Comparison of ENCODE assay signal across 8 cellular contexts in genomic region chr11:122696662-122697061, GRCh38. TPM values are rescaled to one million over a fixed set of nuclear protein-coding genes. Genes with fewer than 3 reads are reported as not detected.
A peak's percentile ranks its signal among the peaks of the same experiment; 100 is the strongest.
DNase-seq lines count a peak whose midpoint lies in the region; ATAC-seq and TF ChIP-seq lines count a peak whose summit lies in the region.

No MANE protein-coding gene starts in this region.

- CTCF ChIA-PET in activated CD8-positive, alpha-beta memory T cell treated with anti-CD3 and anti-CD28 coated beads, Interleukin-2, amount 10 ng/mL, durations not matched to agents 7 days and 5 days (lab: Charles Lee) = interaction anchor here (0.8 to 8.2 kb wide), 16 partner anchors 13 to 68 kb away, joined by 3 to 58 read pairs (median 5); partner anchors contain the start of gene UBASH3B

- H3K9me3 ChIP-seq in spleen (no peaks in the 10 kb centered on the region), body of pancreas (no peaks in the 10 kb centered on the region)

- intact Hi-C loops in spleen (cut with DNase I; ENCODE audit: low total_unique reads) = no loop called here
- intact Hi-C loops in body of pancreas (cut with DNase I) = no loop called here

- H3K4me3 ChIP-seq in GM12865 (ENCODE audit: low read depth, low read length) = no peak overlapping the region
- peak overlapping the region in 1 of 8 donors; percentile 45 for H3K4me3 ChIP-seq in spleen
- H3K4me3 ChIP-seq in body of pancreas = no peak overlapping the region

- peaks cover 41 to 100% (median 77%) of the 10 kb centered on the region in 6 donors for H3K4me1 ChIP-seq in spleen
- no peaks in the 10 kb centered on the region for H3K4me1 ChIP-seq in body of pancreas

- no peaks in the 10 kb centered on the region for H3K9me3 Mint-ChIP-seq in activated CD8-positive, alpha-beta memory T cell treated with anti-CD3 and anti-CD28 coated beads, Interleukin-2, amount 10 ng/mL, durations not matched to agents 7 days and 5 days (ENCODE audit: low read depth)

- no peaks in the 10 kb centered on the region for H3K27me3 Mint-ChIP-seq in activated CD8-positive, alpha-beta memory T cell treated with anti-CD3 and anti-CD28 coated beads, Interleukin-2, amount 10 ng/mL, durations not matched to agents 7 days and 5 days

- 17 to 55% (median 25%) methylated on average over 11 of the region's 11 CpGs for WGBS in spleen, 5 donors
- WGBS in body of pancreas, 2 donors = 33 to 39% methylated on average over 11 of the region's 11 CpGs

- H3K36me3 Mint-ChIP-seq in activated CD8-positive, alpha-beta memory T cell treated with anti-CD3 and anti-CD28 coated beads, Interleukin-2, amount 10 ng/mL, durations not matched to agents 7 days and 5 days = peaks cover 22% of the 10 kb centered on the region

- peaks cover 66% of the 10 kb centered on the region for H3K4me1 Mint-ChIP-seq in activated CD8-positive, alpha-beta memory T cell treated with anti-CD3 and anti-CD28 coated beads, Interleukin-2, amount 10 ng/mL, durations not matched to agents 7 days and 5 days

- TF ChIP-seq CTCF in GM12865 (IDR thresholded peaks at IDR 0.05; ENCODE audit: insufficient read depth, low read depth, low read length, missing control alignments) (no peak), spleen (IDR thresholded peaks at IDR 0.05 in 8 of 11, conservative IDR thresholded peaks at IDR 0.05 in 3 of 11) (no peak), body of pancreas (IDR thresholded peaks at IDR 0.05) (no peak)

- H3K27me3 ChIP-seq in spleen (replicated peaks in 1 of 7) (no peaks in the 10 kb centered on the region), body of pancreas (no peaks in the 10 kb centered on the region)

- H3K36me3 ChIP-seq in spleen = no peaks in the 10 kb centered on the region
- no peaks in the 10 kb centered on the region for H3K36me3 ChIP-seq in body of pancreas (replicated peaks in 1 of 2; ENCODE audit: insufficient read depth in 1 of 2, low read depth in 2 of 2)

- peak; percentile 33 for DNase-seq in GM12865 (ENCODE audit: low read depth)
- peak; percentile 81 for DNase-seq in activated CD8-positive, alpha-beta memory T cell treated with anti-CD3 and anti-CD28 coated beads, Interleukin-2, amount 10 ng/mL, durations not matched to agents 7 days and 5 days
- DNase-seq in spleen = peak; percentile 82
- DNase-seq in NCI-H2107 treated with DMSO at 0.1 percent for 48 hours (lab: John Stamatoyannopoulos, UW; ENCODE audit: unreplicated experiment) = no peak
- DNase-seq in NK-92 (lab: John Stamatoyannopoulos, UW; ENCODE audit: unreplicated experiment) = no peak
- no peak for DNase-seq in body of pancreas

- H3K27ac Mint-ChIP-seq in activated CD8-positive, alpha-beta memory T cell treated with anti-CD3 and anti-CD28 coated beads, Interleukin-2, amount 10 ng/mL, durations not matched to agents 7 days and 5 days = peak overlapping the region; percentile 87

- no peak for TF ChIP-seq POLR2A in spleen (IDR thresholded peaks at IDR 0.05)
- TF ChIP-seq POLR2A in body of pancreas (IDR thresholded peaks at IDR 0.05) = no peak

- H3K27ac ChIP-seq in spleen (peak overlapping the region; percentile 11 to 88 (median 78)), body of pancreas (no peak overlapping the region)

- peak overlapping the region; percentile 48 for H3K4me3 Mint-ChIP-seq in activated CD8-positive, alpha-beta memory T cell treated with anti-CD3 and anti-CD28 coated beads, Interleukin-2, amount 10 ng/mL, durations not matched to agents 7 days and 5 days

- ATAC-seq in HG03520 (IDR thresholded peaks at IDR 0.05; ENCODE audit: unreplicated experiment) = peak; percentile 46
- peak; percentile 77 for ATAC-seq in activated CD8-positive, alpha-beta memory T cell treated with anti-CD3 and anti-CD28 coated beads, Interleukin-2, amount 10 ng/mL, durations not matched to agents 7 days and 5 days
- no peak for ATAC-seq in HG03139 (IDR thresholded peaks at IDR 0.05; ENCODE audit: unreplicated experiment)
- no peak for ATAC-seq in body of pancreas

RNA-seq across cellular contexts. Expression of gene UBASH3B, which starts 41.1 kb away (rescaled TPM):
- total RNA-seq in activated CD8-positive, alpha-beta memory T cell treated with anti-CD3 and anti-CD28 coated beads, Interleukin-2, amount 10 ng/mL, durations not matched to agents 7 days and 5 days = 100 to 1,000 TPM in 1 of 2 experiments, 10 to 100 TPM in 1; 67.3 to 108 TPM
- total RNA-seq in spleen (100 to 1,000 TPM in 4 of 7 donors, 10 to 100 TPM in 3; 68.2 to 190 (median 156) TPM), body of pancreas (10 to 100 TPM in 1 of 2 donors, under 1 TPM in 1; 0.78 to 12.9 TPM)
- polyA plus RNA-seq in spleen = 10 to 100 TPM in 1 of 3 donors, 1 to 10 TPM in 2; 4.4 to 17.8 (median 6.7) TPM

Comparison
In these comparisons a context has a peak if more than half of its experiments do, and no peak if none do; other contexts are left out.
1. DNase-seq: peak in GM12865 (single experiment), activated CD8-positive, alpha-beta memory T cell treated with anti-CD3 and anti-CD28 coated beads, Interleukin-2, amount 10 ng/mL, durations not matched to agents 7 days and 5 days (single experiment) and spleen (single experiment); none in NCI-H2107 treated with DMSO at 0.1 percent for 48 hours (single experiment), NK-92 (single experiment) and body of pancreas (0 of 4).
2. ATAC-seq: peak in HG03520 (single experiment) and activated CD8-positive, alpha-beta memory T cell treated with anti-CD3 and anti-CD28 coated beads, Interleukin-2, amount 10 ng/mL, durations not matched to agents 7 days and 5 days (single experiment); none in HG03139 (single experiment) and body of pancreas (single experiment).
3. H3K27ac ChIP-seq: peak in spleen (8 of 8); none in body of pancreas (0 of 4).
4. RNA of gene UBASH3B, which starts 41.1 kb away (total RNA-seq): 68.2 to 190 TPM in spleen and 67.3 to 108 TPM in activated CD8-positive, alpha-beta memory T cell treated with anti-CD3 and anti-CD28 coated beads, Interleukin-2, amount 10 ng/mL, durations not matched to agents 7 days and 5 days; 0.78 to 12.9 TPM in body of pancreas; every median in the first group is over 4 times any median in the second.